8 cellular contexts compared by ENCODE assay signal in the genomic region with DNA sequence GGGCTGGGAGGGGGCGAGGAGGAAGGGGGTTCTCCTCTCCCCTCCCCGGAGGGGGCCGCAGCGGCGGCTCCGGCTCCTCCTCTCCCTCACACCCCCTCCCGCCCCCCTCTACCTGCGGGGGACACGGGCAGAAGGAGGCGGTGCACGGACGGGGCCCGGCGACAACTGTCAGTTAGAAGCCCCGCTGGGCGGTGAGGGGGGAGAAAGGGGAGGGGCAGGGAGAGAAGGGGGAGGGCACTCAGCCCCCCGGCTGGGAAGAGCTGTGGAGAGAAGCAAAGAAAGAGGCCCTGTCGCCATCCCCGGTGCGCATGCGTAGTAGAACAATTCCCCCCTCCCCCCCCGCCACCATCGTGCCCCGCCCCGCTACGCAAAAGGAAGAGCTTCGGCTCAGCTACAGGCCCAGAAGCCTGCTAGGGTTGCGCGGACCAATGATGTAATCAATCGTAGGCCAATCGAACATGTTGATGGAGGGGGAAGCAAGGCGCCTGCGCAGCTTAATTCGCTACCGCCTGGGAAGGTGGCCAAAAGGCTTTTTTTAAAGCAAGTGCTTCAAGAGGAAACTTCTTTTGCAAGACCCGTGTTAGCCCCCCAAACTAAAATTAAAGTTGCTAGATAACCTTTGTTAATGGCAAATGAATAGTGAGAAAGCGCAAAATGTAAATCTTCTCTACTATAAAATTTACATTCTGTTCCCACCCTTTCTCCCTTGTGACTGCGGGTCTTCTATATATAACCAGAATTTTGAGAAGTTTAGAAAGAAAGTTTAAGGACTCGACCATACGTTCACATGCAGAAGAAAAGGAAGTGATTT. TPM values are rescaled to one million over a fixed set of nuclear protein-coding genes. Genes with fewer than 3 reads are reported as not detected.
DNase-seq lines count a peak whose midpoint lies in the region; ATAC-seq and TF ChIP-seq lines count a peak whose summit lies in the region.

No MANE protein-coding gene starts in this region.

- H3K9me3 Mint-ChIP-seq in activated T-cell treated with anti-CD3 and anti-CD28 coated beads, Interleukin-2, amount 50 U/mL, for 72 hours, result peaks cover 0 to 3% of the 10 kb centered on the region in 2 donors

- peaks cover 80% of the 10 kb centered on the region for H3K4me1 Mint-ChIP-seq in activated T-cell treated with anti-CD3 and anti-CD28 coated beads, Interleukin-2, amount 50 U/mL, for 72 hours (ENCODE audit: low read depth)

- H3K27ac Mint-ChIP-seq in activated T-cell treated with anti-CD3 and anti-CD28 coated beads, Interleukin-2, amount 50 U/mL, for 72 hours, result peak overlapping the region; percentile 89

- no peak for TF ChIP-seq CTCF in esophagus muscularis mucosa (IDR thresholded peaks at IDR 0.05)

- H3K4me3 ChIP-seq in esophagus muscularis mucosa (peak overlapping the region; percentile 92 to 98 (median 95)), muscle layer of duodenum (ENCODE audit: low read depth in 1 of 2, low read length in 2 of 2) (peak overlapping the region; percentile 80 to 98)

- H3K36me3 ChIP-seq in esophagus muscularis mucosa (peaks cover 0 to 28% (median 6%) of the 10 kb centered on the region in 4 donors), muscle layer of duodenum (ENCODE audit: control insufficient read depth in 1 of 2, insufficient read depth in 2 of 2, low read length in 2 of 2) (peaks cover 14 to 23% of the 10 kb centered on the region in 2 donors)

- no peaks in the 10 kb centered on the region for H3K27me3 Mint-ChIP-seq in activated T-cell treated with anti-CD3 and anti-CD28 coated beads, Interleukin-2, amount 50 U/mL, for 72 hours (ENCODE audit: low read depth)

- in situ Hi-C loops in KBM-7 (cut with MboI; ENCODE audit: low pct_unique_long_range_greater_than_20kb, low sequenced_read_pairs), result no loop called here

- H3K4me1 ChIP-seq in esophagus muscularis mucosa (peaks cover 39 to 70% (median 61%) of the 10 kb centered on the region in 4 donors), muscle layer of duodenum (ENCODE audit: control insufficient read depth in 1 of 2, insufficient read depth in 2 of 2, low read length in 2 of 2) (peaks cover 10 to 49% of the 10 kb centered on the region in 2 donors)

- no peak for TF ChIP-seq EP300 in esophagus muscularis mucosa (IDR thresholded peaks at IDR 0.05)

- H3K9me3 ChIP-seq in esophagus muscularis mucosa, result no peaks in the 10 kb centered on the region
- H3K9me3 ChIP-seq in muscle layer of duodenum (ENCODE audit: control insufficient read depth in 1 of 2, low read length in 2 of 2), result no peaks in the 10 kb centered on the region

- intact Hi-C loops in esophagus muscularis mucosa (cut with DNase I), result loop anchor here (10.0 kb wide), 2 partner anchors 384 to 1214 kb away; partner anchors contain the start of genes RCL1 and RIC1

- peak; percentile 70 for ATAC-seq in GM21723 (IDR thresholded peaks at IDR 0.05; ENCODE audit: unreplicated experiment)
- peak; percentile 74 to 75 for ATAC-seq in activated T-cell treated with anti-CD3 and anti-CD28 coated beads, Interleukin-2, amount 50 U/mL, for 72 hours (replicated peaks in 1 of 2)

- peak overlapping the region; percentile 77 to 88 for H3K4me3 Mint-ChIP-seq in activated T-cell treated with anti-CD3 and anti-CD28 coated beads, Interleukin-2, amount 50 U/mL, for 72 hours

- H3K27ac ChIP-seq in esophagus muscularis mucosa (replicated peaks in 1 of 4) (peak overlapping the region; percentile 99), muscle layer of duodenum (ENCODE audit: low read length) (peak overlapping the region; percentile 89)

- H3K36me3 Mint-ChIP-seq in activated T-cell treated with anti-CD3 and anti-CD28 coated beads, Interleukin-2, amount 50 U/mL, for 72 hours (ENCODE audit: insufficient read depth in 2 of 2), result peaks cover 10 to 23% of the 10 kb centered on the region in 2 donors

- TF ChIP-seq POLR2A in esophagus muscularis mucosa (IDR thresholded peaks at IDR 0.05; ENCODE audit: low read depth), result peak; percentile 29

- DNase-seq in DMS53 treated with DMSO at 0.1 percent for 48 hours (lab: John Stamatoyannopoulos, UW; ENCODE audit: unreplicated experiment) (peak; percentile 95), KBM-7 (peak; percentile 92), esophagus muscularis mucosa (ENCODE audit: extremely low spot score) (peak; percentile 100)
- peak; percentile 91 to 95 for DNase-seq in activated T-cell treated with anti-CD3 and anti-CD28 coated beads, Interleukin-2, amount 50 U/mL, for 72 hours
- DNase-seq in stimulated activated CD8-positive, alpha-beta memory T cell treated with anti-CD3 and anti-CD28 coated beads, Interleukin-7, amount 100 ng/mL, for 24 hours (ENCODE audit: low read depth), result peak; percentile 83

- under 1% methylated on average over 17 of the region's 40 CpGs for WGBS in esophagus muscularis mucosa

- H3K27me3 ChIP-seq in esophagus muscularis mucosa (no peaks in the 10 kb centered on the region), muscle layer of duodenum (ENCODE audit: low read depth, low read length) (no peaks in the 10 kb centered on the region)

TF ChIP-seq in PFSK-1, 5 proteins besides CTCF, POLR2A, EP300 and RAD21:
- TF ChIP-seq, protein P1, sequence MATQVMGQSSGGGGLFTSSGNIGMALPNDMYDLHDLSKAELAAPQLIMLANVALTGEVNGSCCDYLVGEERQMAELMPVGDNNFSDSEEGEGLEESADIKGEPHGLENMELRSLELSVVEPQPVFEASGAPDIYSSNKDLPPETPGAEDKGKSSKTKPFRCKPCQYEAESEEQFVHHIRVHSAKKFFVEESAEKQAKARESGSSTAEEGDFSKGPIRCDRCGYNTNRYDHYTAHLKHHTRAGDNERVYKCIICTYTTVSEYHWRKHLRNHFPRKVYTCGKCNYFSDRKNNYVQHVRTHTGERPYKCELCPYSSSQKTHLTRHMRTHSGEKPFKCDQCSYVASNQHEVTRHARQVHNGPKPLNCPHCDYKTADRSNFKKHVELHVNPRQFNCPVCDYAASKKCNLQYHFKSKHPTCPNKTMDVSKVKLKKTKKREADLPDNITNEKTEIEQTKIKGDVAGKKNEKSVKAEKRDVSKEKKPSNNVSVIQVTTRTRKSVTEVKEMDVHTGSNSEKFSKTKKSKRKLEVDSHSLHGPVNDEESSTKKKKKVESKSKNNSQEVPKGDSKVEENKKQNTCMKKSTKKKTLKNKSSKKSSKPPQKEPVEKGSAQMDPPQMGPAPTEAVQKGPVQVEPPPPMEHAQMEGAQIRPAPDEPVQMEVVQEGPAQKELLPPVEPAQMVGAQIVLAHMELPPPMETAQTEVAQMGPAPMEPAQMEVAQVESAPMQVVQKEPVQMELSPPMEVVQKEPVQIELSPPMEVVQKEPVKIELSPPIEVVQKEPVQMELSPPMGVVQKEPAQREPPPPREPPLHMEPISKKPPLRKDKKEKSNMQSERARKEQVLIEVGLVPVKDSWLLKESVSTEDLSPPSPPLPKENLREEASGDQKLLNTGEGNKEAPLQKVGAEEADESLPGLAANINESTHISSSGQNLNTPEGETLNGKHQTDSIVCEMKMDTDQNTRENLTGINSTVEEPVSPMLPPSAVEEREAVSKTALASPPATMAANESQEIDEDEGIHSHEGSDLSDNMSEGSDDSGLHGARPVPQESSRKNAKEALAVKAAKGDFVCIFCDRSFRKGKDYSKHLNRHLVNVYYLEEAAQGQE (IDR thresholded peaks at IDR 0.05; ENCODE audit: insufficient read depth in 1 of 2, low read depth in 2 of 2, low read length in 2 of 2), result no peak
- peak; percentile 35; the same call in 1 of the 2 replicates for TF ChIP-seq SIN3A (IDR thresholded peaks at IDR 0.05; ENCODE audit: borderline replicate concordance, insufficient read depth, low read length)
- TF ChIP-seq TAF1 (IDR thresholded peaks at IDR 0.05; ENCODE audit: borderline replicate concordance, insufficient read depth, low read length), result peak; percentile 73; the same call in 1 of the 2 replicates
- TF ChIP-seq POLR2AphosphoS5 (IDR thresholded peaks at IDR 0.05; ENCODE audit: low read depth, low read length), result peak; percentile 74
- peak; percentile 2 for TF ChIP-seq FOXP2 (optimal IDR thresholded peaks at IDR 0.05; ENCODE audit: borderline replicate concordance, extremely low read depth, extremely low read length, insufficient read depth)

RNA-seq across cellular contexts. Expression of gene RANBP6, which starts 7.0 kb away (rescaled TPM):
- 3.4 TPM for polyA plus RNA-seq in PFSK-1 (2012; ENCODE audit: insufficient read length, low read depth)
- total RNA-seq in activated T-cell treated with anti-CD3 and anti-CD28 coated beads, Interleukin-2, amount 50 U/mL, for 72 hours, result 10 to 100 TPM; 25.1 to 26.8 TPM
- total RNA-seq in esophagus muscularis mucosa, result 10 to 100 TPM in 3 of 4 donors, 1 to 10 TPM in 1; 10.0 to 13.9 (median 12.1) TPM

Comparison
In these comparisons a context has a peak if more than half of its experiments do, and no peak if none do; other contexts are left out.
1. Peak in every context shown above with its lines: DNase-seq, ATAC-seq, H3K4me3 ChIP-seq and H3K27ac ChIP-seq.